1 cellular context compared by ENCODE assay signal in genomic region chr19:8248348-8249328, GRCh38.
TF ChIP-seq lines count a peak whose summit lies in the region.

No MANE protein-coding gene starts in this region.

TF ChIP-seq in H1, 55 proteins besides CTCF, POLR2A, EP300 and RAD21:
- no peak for TF ChIP-seq RXRA (IDR thresholded peaks at IDR 0.05; ENCODE audit: insufficient read depth, low read depth, low read length)
- TF ChIP-seq SIX5 (IDR thresholded peaks at IDR 0.05; ENCODE audit: low read depth, low read length): no peak
- TF ChIP-seq POU5F1 (IDR thresholded peaks at IDR 0.05; ENCODE audit: low read depth, low read length): no peak
- TF ChIP-seq ASH2L (IDR thresholded peaks at IDR 0.05; ENCODE audit: low read length): no peak
- no peak for TF ChIP-seq JUN (IDR thresholded peaks at IDR 0.05; ENCODE audit: low read depth, low read length)
- no peak for TF ChIP-seq CHD7 (IDR thresholded peaks at IDR 0.05; ENCODE audit: insufficient replicate concordance, low read length)
- TF ChIP-seq EZH2 (IDR thresholded peaks at IDR 0.05; ENCODE audit: low read depth, low read length, severe bottlenecking): no peak
- no peak for TF ChIP-seq SIRT6 (IDR thresholded peaks at IDR 0.05; ENCODE audit: low read length)
- TF ChIP-seq TCF12 (IDR thresholded peaks at IDR 0.05; ENCODE audit: low read depth, low read length): no peak
- no peak for TF ChIP-seq TBP (IDR thresholded peaks at IDR 0.05; ENCODE audit: low read depth, low read length)
- no peak for TF ChIP-seq ATF2 (IDR thresholded peaks at IDR 0.05; ENCODE audit: low read length)
- TF ChIP-seq USF2 (IDR thresholded peaks at IDR 0.05; ENCODE audit: low read length): no peak
- no peak for TF ChIP-seq MAFK (IDR thresholded peaks at IDR 0.05; ENCODE audit: low read depth, low read length)
- no peak for TF ChIP-seq FOSL1 (IDR thresholded peaks at IDR 0.05; ENCODE audit: insufficient read depth, low read depth, low read length)
- no peak for TF ChIP-seq CREB1 (IDR thresholded peaks at IDR 0.05)
- TF ChIP-seq RBBP5 (IDR thresholded peaks at IDR 0.05; ENCODE audit: borderline replicate concordance, low read depth, low read length): no peak
- no peak for TF ChIP-seq CBX8 (IDR thresholded peaks at IDR 0.05; ENCODE audit: borderline replicate concordance, low read depth, low read length)
